Comparison of ENCODE assay signal across 27 cellular contexts in the genomic region with DNA sequence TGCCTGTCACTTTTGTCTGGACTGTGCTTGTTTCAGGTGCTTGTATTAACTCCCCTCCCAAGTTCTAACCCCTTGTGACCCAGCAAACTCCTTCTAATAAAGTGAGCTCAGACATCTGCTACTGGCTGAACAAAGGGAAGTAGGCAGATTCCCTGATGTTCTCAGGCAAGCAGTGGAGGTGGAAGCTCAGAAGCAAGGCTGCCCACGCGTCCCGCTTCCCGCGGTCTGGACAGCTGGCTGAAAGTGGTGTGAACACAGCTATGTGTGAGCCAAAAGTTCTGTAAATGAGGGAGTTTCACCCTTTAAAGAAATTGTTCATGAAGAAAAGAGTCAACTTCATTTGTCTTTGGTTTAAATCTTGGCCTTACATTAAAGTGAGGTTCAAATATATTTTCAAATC. TPM values are rescaled to one million over a fixed set of nuclear protein-coding genes. Genes with fewer than 3 reads are reported as not detected.
DNase-seq lines count a peak whose midpoint lies in the region; ATAC-seq, FAIRE-seq and TF ChIP-seq lines count a peak whose summit lies in the region.
"Had no signal": no experiment of that assay in that cellular context is flagged by ENCODE, and none has a peak within 500 bp of the region (broad histone marks: within the 10 kb centered on the region; RNA-seq: fewer than 3 reads in every experiment).

No MANE protein-coding gene starts in this region.

- no peaks in the 10 kb centered on the region for H3K27me3 Mint-ChIP-seq in neural crest cell (ENCODE audit: low read depth)
- H3K27me3 Mint-ChIP-seq: activated T-cell treated with anti-CD3 and anti-CD28 coated beads, Interleukin-2, amount 50 U/mL, for 24 hours; memory B cell had no signal

- no peak for TF ChIP-seq CTCF in dorsolateral prefrontal cortex (IDR thresholded peaks at IDR 0.05 in 54 of 56, conservative IDR thresholded peaks at IDR 0.05 in 2 of 56; ENCODE audit: low read depth in 1 of 56, partially characterized antibody in 56 of 56)
- no peak for TF ChIP-seq CTCF in neural crest cell (conservative IDR thresholded peaks at IDR 0.05)

- H3K27ac Mint-ChIP-seq in neural crest cell (ENCODE audit: unreplicated experiment) = peak overlapping the region; percentile 59
- H3K27ac Mint-ChIP-seq: activated naive CD4-positive, alpha-beta T cell treated with anti-CD3 and anti-CD28 coated beads for 36 hours; activated T-cell treated with anti-CD3 and anti-CD28 coated beads, Interleukin-2, amount 50 U/mL, for 24 hours; memory B cell had no signal

- H3K4me3 Mint-ChIP-seq in neural crest cell = no peak overlapping the region
- H3K4me3 Mint-ChIP-seq: activated naive CD4-positive, alpha-beta T cell treated with anti-CD3 and anti-CD28 coated beads for 36 hours; activated T-cell treated with anti-CD3 and anti-CD28 coated beads, Interleukin-2, amount 50 U/mL, for 24 hours; memory B cell had no signal

- FAIRE-seq in GM12891 (lab: Jason Lieb, UNC) = peak; percentile 9
- FAIRE-seq: bronchial epithelial cell, colon had no signal

- no peak for TF ChIP-seq POLR2A in GM12891 (IDR thresholded peaks at IDR 0.05; ENCODE audit: low read depth, low read length)

- intact Hi-C loops in dorsolateral prefrontal cortex (cut with DNase I) = loop anchor here (10.0 kb wide), 2 partner anchors 139 to 469 kb away; no protein-coding TSS in a partner anchor

- no peak overlapping the region for H3K4me3 ChIP-seq in dorsolateral prefrontal cortex
- H3K4me3 ChIP-seq: BLaER1, HAP-1, hepatocyte, skin epidermis, stomach, tibial artery had no signal

- DNase-seq in GM12891 (ENCODE audit: insufficient read length, low spot score) = no peak
- peak; percentile 61 for DNase-seq in MV-4-11 (lab: John Stamatoyannopoulos, UW)
- DNase-seq in dorsolateral prefrontal cortex = peak in 9 of 10 donors; percentile 40 to 88 (median 72)
- no peak for DNase-seq in neural crest cell (ENCODE audit: low read depth, low spot score)
- no peak for DNase-seq in NCI-H446 treated with DMSO at 0.1 percent for 48 hours (lab: John Stamatoyannopoulos, UW)
- DNase-seq in NCI-H345 treated with DMSO at 0.1 percent for 48 hours (lab: John Stamatoyannopoulos, UW; ENCODE audit: unreplicated experiment) = no peak
- DNase-seq: activated CD8-positive, alpha-beta memory T cell treated with anti-CD3 and anti-CD28 coated beads for 24 hours; activated naive CD4-positive, alpha-beta T cell treated with anti-CD3 and anti-CD28 coated beads for 36 hours; activated T-cell treated with anti-CD3 and anti-CD28 coated beads, Interleukin-2, amount 50 U/mL, for 24 hours; DMS79; effector memory CD4-positive, alpha-beta T cell; foreskin keratinocyte; left colon; NCI-H1436; NCI-H2081 treated with DMSO at 0.1 percent for 48 hours; NCI-H226; NCI-H82; stomach; tibial artery had no signal

- peaks cover 2% of the 10 kb centered on the region for H3K36me3 Mint-ChIP-seq in neural crest cell (ENCODE audit: low read depth)
- H3K36me3 Mint-ChIP-seq: memory B cell had no signal

- no peak for ATAC-seq in HG03565 (IDR thresholded peaks at IDR 0.05; ENCODE audit: unreplicated experiment)
- ATAC-seq: foreskin keratinocyte, left colon had no signal

- H3K27me3 ChIP-seq in dorsolateral prefrontal cortex = no peaks in the 10 kb centered on the region
- H3K27me3 ChIP-seq: BLaER1, foreskin keratinocyte, hepatocyte, stomach, tibial artery had no signal

- H3K9me3 Mint-ChIP-seq in neural crest cell = peaks cover 6% of the 10 kb centered on the region
- H3K9me3 Mint-ChIP-seq: activated naive CD4-positive, alpha-beta T cell treated with anti-CD3 and anti-CD28 coated beads for 36 hours; activated T-cell treated with anti-CD3 and anti-CD28 coated beads, Interleukin-2, amount 50 U/mL, for 24 hours; memory B cell had no signal

- H3K27ac ChIP-seq in dorsolateral prefrontal cortex = no peak overlapping the region
- H3K27ac ChIP-seq: BLaER1, foreskin keratinocyte, hepatocyte, stomach, tibial artery had no signal

- H3K4me1 Mint-ChIP-seq in neural crest cell = peaks cover 9% of the 10 kb centered on the region
- H3K4me1 Mint-ChIP-seq: memory B cell had no signal

TF ChIP-seq in GM12891, 5 proteins besides CTCF, POLR2A, EP300 and RAD21:
- TF ChIP-seq PAX5 (IDR thresholded peaks at IDR 0.05; ENCODE audit: insufficient read depth, low read length, severe bottlenecking) (no peak), TAF1 (IDR thresholded peaks at IDR 0.05; ENCODE audit: low read depth, low read length) (no peak), POU2F2 (IDR thresholded peaks at IDR 0.05; ENCODE audit: low read depth, low read length) (no peak), SPI1 (IDR thresholded peaks at IDR 0.05; ENCODE audit: low read depth, low read length) (no peak), POLR2AphosphoS5 (IDR thresholded peaks at IDR 0.05; ENCODE audit: low read depth, low read length) (no peak)
TF ChIP-seq in GM12891: peak in this region for 0.

RNA-seq across cellular contexts. Expression of a gene that starts 40.0 kb away (rescaled TPM):
- polyA plus RNA-seq in GM12891 (2012; ENCODE audit: low read depth, missing spikeins) = 17.3 TPM
- 100 to 1,000 TPM in 55 of 120 experiments, 10 to 100 TPM in 65; 52.2 to 139 (median 98.2) TPM for total RNA-seq in dorsolateral prefrontal cortex
- total RNA-seq in neural crest cell = 21.1 and 23.6 TPM in 2 replicates

Comparison
In these comparisons a context has a peak if more than half of its experiments do, and no peak if none do; other contexts are left out.
1. DNase-seq: peak in MV-4-11 (single experiment) and dorsolateral prefrontal cortex (9 of 10); none in GM12891 (single experiment), neural crest cell (single experiment), NCI-H446 treated with DMSO at 0.1 percent for 48 hours (single experiment) and NCI-H345 treated with DMSO at 0.1 percent for 48 hours (single experiment).